Comparison of ENCODE assay signal across 19 cellular contexts in genomic region chr9:81855538-81855937, GRCh38.
DNase-seq lines count a peak whose midpoint lies in the region; FAIRE-seq and TF ChIP-seq lines count a peak whose summit lies in the region.
"Had no signal": no experiment of that assay in that cellular context is flagged by ENCODE, and none has a peak within 500 bp of the region (broad histone marks: within the 10 kb centered on the region; RNA-seq: fewer than 3 reads in every experiment).

No MANE protein-coding gene starts in this region.

- no peak overlapping the region for H3K4me3 ChIP-seq in AG04450 (ENCODE audit: low read depth, low read length)
- H3K4me3 ChIP-seq in adipocyte (ENCODE audit: low read length) = no peak overlapping the region
- H3K4me3 ChIP-seq in fibroblast of the aortic adventitia (ENCODE audit: low read depth, low read length) = no peak overlapping the region
- H3K4me3 ChIP-seq in tibial nerve = no peak overlapping the region
- H3K4me3 ChIP-seq: mucosa of descending colon had no signal

- TF ChIP-seq POLR2A in GM12891 (IDR thresholded peaks at IDR 0.05; ENCODE audit: low read depth, low read length) (no peak), tibial nerve (IDR thresholded peaks at IDR 0.05) (no peak)

- no peaks in the 10 kb centered on the region for H3K27me3 ChIP-seq in AG04450 (ENCODE audit: control insufficient read depth, insufficient read depth, low read length)
- no peaks in the 10 kb centered on the region for H3K27me3 ChIP-seq in adipocyte (replicated peaks; ENCODE audit: control insufficient read depth, insufficient read depth, low read length)
- H3K27me3 ChIP-seq in tibial nerve = no peaks in the 10 kb centered on the region

- peak overlapping the region; percentile 31 for H3K27ac ChIP-seq in AG04450 (ENCODE audit: low read depth, low read length)
- no peak overlapping the region for H3K27ac ChIP-seq in tibial nerve
- H3K27ac ChIP-seq: VCaP had no signal

- WGBS in tibial nerve, 2 donors = 53 to 66% methylated on average over 2 of the region's 2 CpGs

- H3K9ac ChIP-seq in adipocyte (ENCODE audit: low read length) = no peak overlapping the region

- H3K9me3 ChIP-seq in AG04450 (ENCODE audit: control insufficient read depth, insufficient read depth, low read length) = no peaks in the 10 kb centered on the region
- no peaks in the 10 kb centered on the region for H3K9me3 ChIP-seq in adipocyte (ENCODE audit: control insufficient read depth, low read length)
- H3K9me3 ChIP-seq in tibial nerve = no peaks in the 10 kb centered on the region
- H3K9me3 ChIP-seq: mucosa of descending colon had no signal

- TF ChIP-seq EP300 in tibial nerve (IDR thresholded peaks at IDR 0.05) = no peak

- DNase-seq in AG04450 (ENCODE audit: low read depth, low spot score) (no peak), HCEC 1CT (peak; percentile 82), adipocyte (ENCODE audit: low read depth) (peak; percentile 60), fibroblast of the aortic adventitia (ENCODE audit: low read depth) (peak; percentile 30), GM12891 (ENCODE audit: insufficient read length, low spot score) (no peak), cerebellar cortex (ENCODE audit: low spot score) (no peak), tibial nerve (ENCODE audit: low spot score in 2 of 2) (no peak), MV-4-11 (lab: John Stamatoyannopoulos, UW) (no peak)
- DNase-seq: activated CD4-positive, alpha-beta T cell treated with anti-CD3 and anti-CD28 coated beads, Interleukin-2, amount 50 U/mL, for 1 hour; activated CD8-positive, alpha-beta memory T cell treated with anti-CD3 and anti-CD28 coated beads, Interleukin-2, amount 50 U/mL, for 48 hours; activated naive CD8-positive, alpha-beta T cell treated with anti-CD3 and anti-CD28 coated beads, Interleukin-2, amount 50 U/mL, for 24 hours; caudate nucleus; KBM-7; mucosa of descending colon; NCI-H1048; NCI-H2081 treated with DMSO at 0.1 percent for 48 hours; NCI-H510A; T-helper 17 cell had no signal

- CTCF ChIA-PET in AG04450 (lab: Charles Lee) = interaction anchor here (0.7 to 2.3 kb wide), 3 partner anchors 48 to 752 kb away, joined by 4 to 8 read pairs (median 5); no protein-coding TSS in a partner anchor

- no peak for FAIRE-seq in GM12891 (lab: Jason Lieb, UNC)

- H3K4me1 ChIP-seq in adipocyte (ENCODE audit: control insufficient read depth, insufficient read depth, low read length) = no peaks in the 10 kb centered on the region
- H3K4me1 ChIP-seq in tibial nerve = no peaks in the 10 kb centered on the region

- POLR2A ChIA-PET in AG04450 (lab: Yijun Ruan, JAX) = interaction anchor here (0.7 to 1.1 kb wide), 3 partner anchors 13 to 633 kb away, joined by 3 to 5 read pairs (median 3); no protein-coding TSS in a partner anchor

- H3K36me3 ChIP-seq in adipocyte (ENCODE audit: control insufficient read depth, insufficient read depth, low read length, severe bottlenecking) (no peaks in the 10 kb centered on the region), tibial nerve (no peaks in the 10 kb centered on the region)

- TF ChIP-seq CTCF in AG04450 (IDR thresholded peaks at IDR 0.05; ENCODE audit: low read depth, low read length) (no peak), fibroblast of the aortic adventitia (IDR thresholded peaks at IDR 0.05; ENCODE audit: insufficient read depth, low read length) (no peak), tibial nerve (IDR thresholded peaks at IDR 0.05) (no peak)

TF ChIP-seq in GM12891, 5 proteins besides CTCF, POLR2A, EP300 and RAD21:
- TF ChIP-seq TAF1 (IDR thresholded peaks at IDR 0.05; ENCODE audit: low read depth, low read length) = no peak
- no peak for TF ChIP-seq SPI1 (IDR thresholded peaks at IDR 0.05; ENCODE audit: low read depth, low read length)
- TF ChIP-seq POLR2AphosphoS5 (IDR thresholded peaks at IDR 0.05; ENCODE audit: low read depth, low read length) = no peak
- TF ChIP-seq POU2F2 (IDR thresholded peaks at IDR 0.05; ENCODE audit: low read depth, low read length) = no peak
- TF ChIP-seq PAX5 (IDR thresholded peaks at IDR 0.05; ENCODE audit: insufficient read depth, low read length, severe bottlenecking) = no peak

Comparison
In these comparisons a context has a peak if more than half of its experiments do, and no peak if none do; other contexts are left out.
1. DNase-seq: peak in HCEC 1CT (single experiment), adipocyte (single experiment) and fibroblast of the aortic adventitia (single experiment); none in AG04450 (single experiment), GM12891 (single experiment), cerebellar cortex (single experiment), tibial nerve (0 of 2) and MV-4-11 (single experiment).